Comparison of ENCODE assay signal across 8 cellular contexts in genomic region chr11:64918056-64918455, GRCh38. TPM values are rescaled to one million over a fixed set of nuclear protein-coding genes. Genes with fewer than 3 reads are reported as not detected.
A peak's percentile ranks its signal among the peaks of the same experiment; 100 is the strongest.
DNase-seq lines count a peak whose midpoint lies in the region; ATAC-seq and TF ChIP-seq lines count a peak whose summit lies in the region.

No MANE protein-coding gene starts in this region.

- no peaks in the 10 kb centered on the region for H3K4me1 ChIP-seq in fibroblast of lung (ENCODE audit: control insufficient read depth, extremely low read depth, insufficient read depth, low read length)
- H3K4me1 ChIP-seq in parathyroid adenoma: no peaks in the 10 kb centered on the region

- CTCF ChIA-PET in T-cell (lab: Charles Lee): no interaction called here

- no peaks in the 10 kb centered on the region for H4K20me1 ChIP-seq in fibroblast of lung (ENCODE audit: control insufficient read depth, extremely low read depth, insufficient read depth, low read length)

- H3K4me1 Mint-ChIP-seq in T-cell: peaks cover 24 to 34% (median 33%) of the 10 kb centered on the region in 3 donors

- H3K27ac Mint-ChIP-seq in T-cell: peak overlapping the region; percentile 95 to 97

- TF ChIP-seq CTCF in GM13976 (IDR thresholded peaks at IDR 0.05; ENCODE audit: borderline replicate concordance, control extremely low read depth, extremely low read depth, insufficient read depth, missing control alignments) (peak; percentile 31), fibroblast of lung (conservative IDR thresholded peaks at IDR 0.05 in 1 of 2, IDR thresholded peaks at IDR 0.05 in 1 of 2; ENCODE audit: low read depth in 1 of 2, low read length in 2 of 2) (peak; percentile 25 to 41), parathyroid adenoma (IDR thresholded peaks at IDR 0.05) (peak; percentile 9)

- POLR2A ChIA-PET in T-cell (lab: Charles Lee): interaction anchor here in 1 of 2 donors (0.6 to 1.0 kb wide), 2 partner anchors 54 to 581 kb away, joined by 3 read pairs; partner anchors contain the start of gene MAJIN

- H2AFZ ChIP-seq in fibroblast of lung (ENCODE audit: low read length) (no peak overlapping the region), parathyroid adenoma (peak overlapping the region; percentile 74)

- H3K4me3 ChIP-seq in fibroblast of lung (replicated peaks in 1 of 4; ENCODE audit: control extremely low read depth in 1 of 4, insufficient read depth in 1 of 4, low read depth in 3 of 4, low read length in 4 of 4): peak overlapping the region; percentile 50 to 92 (median 73)
- H3K4me3 ChIP-seq in parathyroid adenoma (ENCODE audit: low read depth, low read length): peak overlapping the region; percentile 88

- ATAC-seq in T-cell (replicated peaks in 1 of 4): no peak
- no peak for ATAC-seq in HG02798 (IDR thresholded peaks at IDR 0.05; ENCODE audit: poor library complexity, unreplicated experiment)

- no peaks in the 10 kb centered on the region for H3K27me3 ChIP-seq in fibroblast of lung (ENCODE audit: control insufficient read depth, insufficient read depth, low read length)
- no peaks in the 10 kb centered on the region for H3K27me3 ChIP-seq in parathyroid adenoma (ENCODE audit: control insufficient read depth, insufficient read depth, low read length)

- peak overlapping the region; percentile 74 for H3K4me2 ChIP-seq in fibroblast of lung (ENCODE audit: extremely low read depth, insufficient read depth, low read length)
- peak overlapping the region; percentile 89 for H3K4me2 ChIP-seq in parathyroid adenoma (ENCODE audit: low read length)

- peaks cover 10% of the 10 kb centered on the region for H3K79me2 ChIP-seq in fibroblast of lung (ENCODE audit: control insufficient read depth, insufficient read depth, low read length)
- H3K79me2 ChIP-seq in parathyroid adenoma: no peaks in the 10 kb centered on the region

- H3K4me3 Mint-ChIP-seq in T-cell: peak overlapping the region; percentile 82 to 90 (median 84)

- in situ Hi-C loops in ACHN (cut with HindIII; ENCODE audit: low pct_ligation_motif_present, low pct_unique_long_range_greater_than_20kb, low sequenced_read_pairs) (no loop called here), GM13976 (cut with MboI; ENCODE audit: low sequenced_read_pairs, unreplicated experiment) (no loop called here)

- H3K9ac ChIP-seq in fibroblast of lung (ENCODE audit: insufficient read depth, low read length): no peak overlapping the region
- H3K9ac ChIP-seq in parathyroid adenoma: no peak overlapping the region

- H3K27me3 Mint-ChIP-seq in T-cell: no peaks in the 10 kb centered on the region

- H3K9me3 Mint-ChIP-seq in T-cell: no peaks in the 10 kb centered on the region

- DNase-seq in ACHN: peak; percentile 48
- no peak for DNase-seq in GM13976 (ENCODE audit: low spot score)
- no peak for DNase-seq in T-cell
- peak; percentile 59 to 65 for DNase-seq in fibroblast of lung (ENCODE audit: low read depth in 2 of 2)
- no peak for DNase-seq in NK-92 (lab: John Stamatoyannopoulos, UW; ENCODE audit: unreplicated experiment)
- no peak for DNase-seq in ecto neural progenitor cell (ENCODE audit: low spot score)

- H3K27ac ChIP-seq in fibroblast of lung (ENCODE audit: insufficient read depth, low read length) (peak overlapping the region; percentile 44), parathyroid adenoma (peak overlapping the region; percentile 64)

- peaks cover 5% of the 10 kb centered on the region for H3K36me3 Mint-ChIP-seq in T-cell

- H3K9me3 ChIP-seq in fibroblast of lung (ENCODE audit: control insufficient read depth, insufficient read depth, low read depth, low read length): no peaks in the 10 kb centered on the region
- no peaks in the 10 kb centered on the region for H3K9me3 ChIP-seq in parathyroid adenoma (ENCODE audit: control insufficient read depth, low read length)

- H3K36me3 ChIP-seq in fibroblast of lung (ENCODE audit: control insufficient read depth, insufficient read depth, low read length) (peaks cover 3% of the 10 kb centered on the region), parathyroid adenoma (ENCODE audit: control insufficient read depth, insufficient read depth, low read length) (no peaks in the 10 kb centered on the region)

RNA-seq across cellular contexts. Expression of gene ATG2A, which starts 1.0 kb away (rescaled TPM):
- total RNA-seq in T-cell (100 to 1,000 TPM in 1 of 5 donors, 10 to 100 TPM in 4; 50.9 to 165 (median 55.4) TPM), fibroblast of lung (7.4 and 9.9 TPM in 2 replicates)
- polyA plus RNA-seq in fibroblast of lung: 3.1 and 5.1 TPM in 2 replicates
- polyA plus RNA-seq in fibroblast of lung (2012): 9.5 and 15.8 TPM in 2 replicates
- 14.8 and 32.3 TPM in 2 replicates for polyA minus RNA-seq in fibroblast of lung (ENCODE audit: low replicate concordance)

RNA-seq across cellular contexts. Expression of gene PPP2R5B, which starts 6.4 kb away (rescaled TPM):
- total RNA-seq in T-cell (10 to 100 TPM; 15.3 to 25.4 (median 17.2) TPM), fibroblast of lung (6.2 and 12.1 TPM in 2 replicates)
- 10.9 and 12.4 TPM in 2 replicates for polyA plus RNA-seq in fibroblast of lung
- polyA plus RNA-seq in fibroblast of lung (2012): 13.2 and 14.5 TPM in 2 replicates
- polyA minus RNA-seq in fibroblast of lung (ENCODE audit: low replicate concordance): 13.4 and 24.2 TPM in 2 replicates

RNA-seq across cellular contexts. Expression of gene GPHA2, which starts 17.6 kb away (rescaled TPM):
- total RNA-seq in T-cell (under 1 TPM in 1 of 5 donors, not detected in 4; 0.90 TPM), fibroblast of lung (not detected in 2 replicates)
- not detected in 2 replicates for polyA plus RNA-seq in fibroblast of lung
- not detected in 2 replicates for polyA plus RNA-seq in fibroblast of lung (2012)
- not detected in 2 replicates for polyA minus RNA-seq in fibroblast of lung (ENCODE audit: low replicate concordance)

RNA-seq across cellular contexts. Expression of gene EHD1, which starts 39.6 kb away (rescaled TPM):
- 100 to 1,000 TPM; 126 to 286 (median 269) TPM for total RNA-seq in T-cell
- 40.8 and 71.3 TPM in 2 replicates for total RNA-seq in fibroblast of lung
- polyA plus RNA-seq in fibroblast of lung: 240 and 248 TPM in 2 replicates
- 181 and 192 TPM in 2 replicates for polyA plus RNA-seq in fibroblast of lung (2012)
- 634 and 716 TPM in 2 replicates for polyA minus RNA-seq in fibroblast of lung (ENCODE audit: low replicate concordance)

RNA-seq across cellular contexts. Expression of gene MAJIN, which starts 53.9 kb away (rescaled TPM):
- total RNA-seq in T-cell: 1 to 10 TPM in 1 of 5 donors, under 1 TPM in 3, not detected in 1; 0.44 to 1.8 (median 0.82) TPM
- not detected in 2 replicates for total RNA-seq in fibroblast of lung
- polyA plus RNA-seq in fibroblast of lung: not detected in 2 replicates
- polyA plus RNA-seq in fibroblast of lung (2012): not detected in 2 replicates
- polyA minus RNA-seq in fibroblast of lung (ENCODE audit: low replicate concordance): not detected in 2 replicates

Comparison
In these comparisons a context has a peak if more than half of its experiments do, and no peak if none do; other contexts are left out.
1. DNase-seq: peak in ACHN (single experiment) and fibroblast of lung (2 of 2); none in GM13976 (single experiment), T-cell (0 of 34), NK-92 (single experiment) and ecto neural progenitor cell (single experiment).
2. Peak in every context shown above with its lines, with median percentiles within 50 percentile points of each other: CTCF ChIP-seq.